9 cellular contexts compared by ENCODE assay signal in genomic region chr4:70183168-70183939, GRCh38. TPM values are rescaled to one million over a fixed set of nuclear protein-coding genes. Genes with fewer than 3 reads are reported as not detected.
DNase-seq lines count a peak whose midpoint lies in the region; ATAC-seq lines count a peak whose summit lies in the region.
"Had no signal": no experiment of that assay in that cellular context is flagged by ENCODE, and none has a peak within 500 bp of the region (broad histone marks: within the 10 kb centered on the region; RNA-seq: fewer than 3 reads in every experiment).

No MANE protein-coding gene starts in this region.

- H3K27ac Mint-ChIP-seq in stimulated activated naive B cell treated with anti-CD40 and anti-IgM and Interleukin-4, amounts not matched to agents 10 μg/mL and 1 μg/mL and 100 μg/mL, for 72 hours, result no peak overlapping the region

- H3K4me1 ChIP-seq in SJCRH30, result no peaks in the 10 kb centered on the region

- H3K9me3 Mint-ChIP-seq in stimulated activated naive B cell treated with anti-CD40 and anti-IgM and Interleukin-4, amounts not matched to agents 10 μg/mL and 1 μg/mL and 100 μg/mL, for 72 hours, result no peaks in the 10 kb centered on the region

- peak; percentile 79 for ATAC-seq in GM21360 (IDR thresholded peaks at IDR 0.05; ENCODE audit: unreplicated experiment)
- peak; percentile 67 for ATAC-seq in HG03565 (IDR thresholded peaks at IDR 0.05; ENCODE audit: unreplicated experiment)
- peak; percentile 62 to 64 for ATAC-seq in stimulated activated naive B cell treated with anti-CD40 and anti-IgM and Interleukin-4, amounts not matched to agents 10 μg/mL and 1 μg/mL and 100 μg/mL, for 72 hours (replicated peaks)

- H3K27me3 Mint-ChIP-seq in stimulated activated naive B cell treated with anti-CD40 and anti-IgM and Interleukin-4, amounts not matched to agents 10 μg/mL and 1 μg/mL and 100 μg/mL, for 72 hours, result no peaks in the 10 kb centered on the region
- H3K27me3 Mint-ChIP-seq: central memory CD8-positive, alpha-beta T cell had no signal

- DNase-seq in NCI-H2029 treated with DMSO at 0.1 percent for 48 hours (lab: John Stamatoyannopoulos, UW) (peak; percentile 1), NCI-H2029 (lab: John Stamatoyannopoulos, UW) (no peak), SJCRH30 (peak; percentile 30 to 77), fibroblast of the conjunctiva (ENCODE audit: low read depth) (peak; percentile 61), NCI-H128 (lab: John Stamatoyannopoulos, UW; ENCODE audit: unreplicated experiment) (no peak)
- DNase-seq in stimulated activated naive B cell treated with anti-CD40 and anti-IgM and Interleukin-4, amounts not matched to agents 10 μg/mL and 1 μg/mL and 100 μg/mL, for 72 hours, result no peak

- H3K36me3 Mint-ChIP-seq in stimulated activated naive B cell treated with anti-CD40 and anti-IgM and Interleukin-4, amounts not matched to agents 10 μg/mL and 1 μg/mL and 100 μg/mL, for 72 hours, result no peaks in the 10 kb centered on the region

- no peaks in the 10 kb centered on the region for H3K4me1 Mint-ChIP-seq in stimulated activated naive B cell treated with anti-CD40 and anti-IgM and Interleukin-4, amounts not matched to agents 10 μg/mL and 1 μg/mL and 100 μg/mL, for 72 hours
- H3K4me1 Mint-ChIP-seq: central memory CD8-positive, alpha-beta T cell had no signal

- H3K27me3 ChIP-seq in SJCRH30, result no peaks in the 10 kb centered on the region

- no peaks in the 10 kb centered on the region for H3K9me3 ChIP-seq in SJCRH30 (replicated peaks)

- H3K4me3 ChIP-seq in SJCRH30, result no peak overlapping the region

- no peaks in the 10 kb centered on the region for H3K36me3 ChIP-seq in SJCRH30

- no peak overlapping the region for H3K27ac ChIP-seq in SJCRH30

- no peak overlapping the region for H3K4me3 Mint-ChIP-seq in stimulated activated naive B cell treated with anti-CD40 and anti-IgM and Interleukin-4, amounts not matched to agents 10 μg/mL and 1 μg/mL and 100 μg/mL, for 72 hours
- H3K4me3 Mint-ChIP-seq: central memory CD8-positive, alpha-beta T cell had no signal

RNA-seq across cellular contexts. Expression of gene ODAM, which starts 12.2 kb away (rescaled TPM):
- total RNA-seq in SJCRH30 (2014; rRNA removed; shearing (Covaris generic)), result not detected in 2 replicates

RNA-seq across cellular contexts. Expression of gene PRR27, which starts 29.3 kb away (rescaled TPM):
- total RNA-seq in SJCRH30 (2014; rRNA removed; shearing (Covaris generic)), result not detected in 2 replicates

RNA-seq across cellular contexts. Expression of gene FDCSP, which starts 42.6 kb away (rescaled TPM):
- not detected in 2 replicates for total RNA-seq in SJCRH30 (2014; rRNA removed; shearing (Covaris generic))

RNA-seq across cellular contexts. Expression of gene CSN3, which starts 59.0 kb away (rescaled TPM):
- total RNA-seq in SJCRH30 (2014; rRNA removed; shearing (Covaris generic)), result not detected in 2 replicates

Comparison
In these comparisons a context has a peak if more than half of its experiments do, and no peak if none do; other contexts are left out.
1. DNase-seq: peak in NCI-H2029 treated with DMSO at 0.1 percent for 48 hours (single experiment), SJCRH30 (2 of 2) and fibroblast of the conjunctiva (single experiment); none in NCI-H2029 (single experiment), stimulated activated naive B cell treated with anti-CD40 and anti-IgM and Interleukin-4, amounts not matched to agents 10 μg/mL and 1 μg/mL and 100 μg/mL, for 72 hours (single experiment) and NCI-H128 (single experiment).
2. Peak in every context shown above with its lines, with median percentiles within 50 percentile points of each other: ATAC-seq.